23 cellular contexts compared by ENCODE assay signal in genomic region chr5:143619038-143619437, GRCh38.
"Had no signal": no experiment of that assay in that cellular context is flagged by ENCODE, and none has a peak within 500 bp of the region (broad histone marks: within the 10 kb centered on the region; RNA-seq: fewer than 3 reads in every experiment).

No MANE protein-coding gene starts in this region.

- ATAC-seq: activated CD8-positive, alpha-beta T cell treated with anti-CD3 and anti-CD28 coated beads for 36 hours; activated naive CD8-positive, alpha-beta T cell treated with anti-CD3 and anti-CD28 coated beads, Interleukin-2, amount 50 U/mL, for 24 hours; esophagus mucosa; foreskin keratinocyte; left lobe of liver; naive thymus-derived CD4-positive, alpha-beta T cell; WTC11 had no signal

- H3K4me3 ChIP-seq: breast epithelium, ovary, prostate gland, suprapubic skin, tibial artery had no signal

- H3K27me3 ChIP-seq: breast epithelium, foreskin keratinocyte, ovary, suprapubic skin, tibial artery had no signal

- H3K36me3 ChIP-seq: breast epithelium, ovary, prostate gland, suprapubic skin, tibial artery had no signal

- H3K27ac ChIP-seq: breast epithelium, foreskin keratinocyte, ovary, prostate gland, suprapubic skin, tibial artery had no signal

- H3K9me3 ChIP-seq: breast epithelium, ovary, prostate gland, suprapubic skin, tibial artery had no signal

- DNase-seq: activated CD4-positive, alpha-beta T cell treated with anti-CD3 and anti-CD28 coated beads for 1 hour; activated CD4-positive, alpha-beta T cell treated with anti-CD3 and anti-CD28 coated beads, Interleukin-2, amount 50 U/mL, for 1 hour; activated CD8-positive, alpha-beta T cell treated with anti-CD3 and anti-CD28 coated beads for 36 hours; activated naive CD8-positive, alpha-beta T cell treated with anti-CD3 and anti-CD28 coated beads, Interleukin-2, amount 50 U/mL, for 24 hours; activated T-cell treated with anti-CD3 and anti-CD28 coated beads, Interleukin-2, amount 50 U/mL, for 48 hours; amygdala; endodermal cell; foreskin keratinocyte; kidney glomerular epithelial cell; midbrain; naive thymus-derived CD4-positive, alpha-beta T cell; ovary; retina; stimulated activated CD4-positive, alpha-beta T cell treated with anti-CD3 and anti-CD28 coated beads, Interleukin-15, amount 100 ng/mL, for 24 hours; stimulated activated CD4-positive, alpha-beta T cell treated with anti-CD3 and anti-CD28 coated beads, Interleukin-2, amount 100 ng/mL, for 24 hours; stimulated activated naive CD4-positive, alpha-beta T cell; tibial artery had no signal

- H3K4me1 ChIP-seq: breast epithelium, foreskin keratinocyte, prostate gland, suprapubic skin, tibial artery had no signal
